In genomic region chr9:79694208-79694607, GRCh38 we compare ENCODE assay signal across 1 cellular context.
TF ChIP-seq lines count a peak whose summit lies in the region.

No MANE protein-coding gene starts in this region.

TF ChIP-seq in GM23338, 12 proteins besides CTCF, POLR2A, EP300 and RAD21 (continued from another document):
- TF ChIP-seq ZNF462 (CRISPR knock-in tag; IDR thresholded peaks at IDR 0.05), result no peak
- no peak for TF ChIP-seq POLR2AphosphoS5 (IDR thresholded peaks at IDR 0.05; ENCODE audit: low read depth)
- TF ChIP-seq ETS1 (IDR thresholded peaks at IDR 0.05), result no peak
- no peak for TF ChIP-seq STAT1 (IDR thresholded peaks at IDR 0.05; ENCODE audit: unreplicated experiment)
- no peak for TF ChIP-seq REST (IDR thresholded peaks at IDR 0.05; ENCODE audit: unreplicated experiment)
- TF ChIP-seq ZNF331 (CRISPR knock-in tag; IDR thresholded peaks at IDR 0.05; ENCODE audit: low read depth), result no peak
